In the genomic region with DNA sequence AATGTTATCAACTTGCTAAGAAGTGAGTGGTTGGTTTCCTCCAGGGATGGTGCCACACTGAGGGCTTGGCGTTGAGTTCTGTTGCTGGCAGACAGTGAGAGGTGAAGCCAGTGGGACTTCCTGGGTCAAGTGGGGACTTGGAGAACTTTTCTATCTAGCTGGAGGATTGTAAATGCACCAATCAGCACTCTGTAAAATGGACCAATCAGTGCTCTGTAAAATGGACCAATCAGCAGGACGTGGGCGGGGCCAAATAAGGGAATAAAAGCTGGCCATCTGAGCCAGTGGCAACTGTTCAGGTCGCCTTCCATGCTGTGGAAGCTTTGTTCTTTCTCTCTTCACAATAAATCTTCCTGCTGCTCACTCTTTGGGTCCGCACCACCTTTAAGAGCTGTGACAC, we compare ENCODE assay signal across 1 cellular context. TPM values are rescaled to one million over a fixed set of nuclear protein-coding genes. Genes with fewer than 3 reads are reported as not detected.
"Had no signal": no experiment of that assay in that cellular context is flagged by ENCODE, and none has a peak within 500 bp of the region (broad histone marks: within the 10 kb centered on the region; RNA-seq: fewer than 3 reads in every experiment).

No MANE protein-coding gene starts in this region.

RNA-seq across cellular contexts. Expression of a gene that starts 51.6 kb away (rescaled TPM):
- total RNA-seq: G401 had no signal
